22 cellular contexts compared by ENCODE assay signal in the genomic region with DNA sequence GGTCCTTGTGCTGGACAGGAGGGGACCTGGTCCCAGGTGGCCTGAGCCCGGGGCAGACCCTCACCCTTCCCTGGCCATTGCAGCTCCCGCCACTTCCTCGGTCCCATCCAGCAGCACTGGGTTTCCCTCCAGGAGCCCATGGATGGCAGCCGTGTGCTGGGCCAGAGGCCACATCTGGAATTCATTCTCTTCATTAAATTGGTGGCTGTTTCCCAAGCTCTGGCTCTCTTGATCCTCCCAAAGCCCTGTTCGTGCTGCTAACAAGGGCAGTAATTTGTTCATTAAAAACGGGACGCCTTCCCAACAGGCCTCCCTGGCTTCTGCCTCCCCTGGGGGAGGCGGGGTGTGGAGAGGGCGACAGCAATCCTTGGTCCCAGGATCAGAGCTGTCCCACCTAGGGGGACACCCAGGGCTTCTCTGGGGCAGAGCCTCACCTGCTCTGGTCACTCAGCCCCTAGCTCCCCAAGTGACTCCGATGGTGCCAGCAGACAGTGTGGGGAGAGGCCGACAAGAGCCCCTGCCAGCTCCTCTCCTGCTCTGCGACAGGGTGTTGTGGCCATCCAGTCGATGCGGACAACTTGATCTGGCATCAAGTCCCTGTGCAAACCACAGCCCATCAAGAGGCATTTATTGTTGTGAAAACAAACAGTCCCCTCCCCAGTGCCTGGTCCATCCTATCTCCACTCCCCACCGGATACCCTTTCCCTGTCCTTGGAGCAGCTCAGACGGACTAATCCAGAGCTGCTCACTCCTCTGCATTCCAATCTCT. TPM values are rescaled to one million over a fixed set of nuclear protein-coding genes. Genes with fewer than 3 reads are reported as not detected.
A peak's percentile ranks its signal among the peaks of the same experiment; 100 is the strongest.
DNase-seq lines count a peak whose midpoint lies in the region; ATAC-seq and TF ChIP-seq lines count a peak whose summit lies in the region.
"Had no signal": no experiment of that assay in that cellular context is flagged by ENCODE, and none has a peak within 500 bp of the region (broad histone marks: within the 10 kb centered on the region; RNA-seq: fewer than 3 reads in every experiment).

No MANE protein-coding gene starts in this region.

- no peaks in the 10 kb centered on the region for H3K9me3 ChIP-seq in right atrium auricular region
- H3K9me3 ChIP-seq: breast epithelium, Caco-2, esophagus squamous epithelium, upper lobe of right lung had no signal

- H3K4me3 ChIP-seq in right atrium auricular region = no peak overlapping the region
- H3K4me3 ChIP-seq: breast epithelium, esophagus squamous epithelium, SJSA1, spleen, upper lobe of right lung had no signal

- H3K27ac Mint-ChIP-seq in type B pancreatic cell = peak overlapping the region; percentile 41
- H3K27ac Mint-ChIP-seq: activated CD4-positive, alpha-beta T cell treated with anti-CD3 and anti-CD28 coated beads, Interleukin-2, amount 10 ng/mL, durations not matched to agents 7 days and 5 days; activated naive CD8-positive, alpha-beta T cell had no signal

- DNase-seq in Right ventricle myocardium inferior (ENCODE audit: missing footprints) = peak; percentile 21
- DNase-seq in right atrium auricular region (ENCODE audit: low spot score) = no peak
- peak; percentile 87 for DNase-seq in SK-N-DZ (ENCODE audit: low spot score)
- peak; percentile 77 for DNase-seq in islet precursor cell
- DNase-seq in type B pancreatic cell (ENCODE audit: extremely low spot score, unreplicated experiment) = no peak
- no peak for DNase-seq in left colon
- DNase-seq in head of caudate nucleus = no peak
- DNase-seq in activated CD4-positive, CD25-positive, alpha-beta regulatory T cell treated with anti-CD3 and anti-CD28 coated beads, Interleukin-2, amount 50 U/mL, for 72 hours = no peak
- DNase-seq: activated CD4-positive, alpha-beta T cell treated with anti-CD3 and anti-CD28 coated beads, Interleukin-2, amount 10 ng/mL, durations not matched to agents 7 days and 5 days; Caco-2; esophagus squamous epithelium; GF-D8; H7; NCI-H1417 treated with DMSO at 0.1 percent for 48 hours; spleen; T1000; upper lobe of right lung had no signal

- TF ChIP-seq CTCF in right atrium auricular region (IDR thresholded peaks at IDR 0.05) (no peak), type B pancreatic cell (conservative IDR thresholded peaks at IDR 0.05) (no peak)

- H3K27me3 ChIP-seq in right atrium auricular region = no peaks in the 10 kb centered on the region
- H3K27me3 ChIP-seq: esophagus squamous epithelium, spleen, upper lobe of right lung had no signal

- H3K4me1 Mint-ChIP-seq in type B pancreatic cell (ENCODE audit: unreplicated experiment) = peaks cover 29% of the 10 kb centered on the region

- H3K4me3 Mint-ChIP-seq in type B pancreatic cell = peak overlapping the region; percentile 34
- H3K4me3 Mint-ChIP-seq: activated CD4-positive, alpha-beta T cell treated with anti-CD3 and anti-CD28 coated beads, Interleukin-2, amount 10 ng/mL, durations not matched to agents 7 days and 5 days; activated naive CD8-positive, alpha-beta T cell had no signal

- no peaks in the 10 kb centered on the region for H3K36me3 ChIP-seq in right atrium auricular region
- H3K36me3 ChIP-seq: breast epithelium, esophagus squamous epithelium, SJSA1, spleen, upper lobe of right lung had no signal

- no peaks in the 10 kb centered on the region for H3K27me3 Mint-ChIP-seq in type B pancreatic cell
- H3K27me3 Mint-ChIP-seq: activated CD4-positive, alpha-beta T cell treated with anti-CD3 and anti-CD28 coated beads, Interleukin-2, amount 10 ng/mL, durations not matched to agents 7 days and 5 days; activated naive CD8-positive, alpha-beta T cell had no signal

- no peaks in the 10 kb centered on the region for H3K9me3 Mint-ChIP-seq in type B pancreatic cell
- H3K9me3 Mint-ChIP-seq: activated CD4-positive, alpha-beta T cell treated with anti-CD3 and anti-CD28 coated beads, Interleukin-2, amount 10 ng/mL, durations not matched to agents 7 days and 5 days had no signal

- intact Hi-C loops in Right ventricle myocardium inferior (cut with DNase I) = no loop called here
- intact Hi-C loops in left colon (cut with DNase I, micrococcal nuclease) = no loop called here
- intact Hi-C loops in head of caudate nucleus (cut with DNase I) = no loop called here

- no peak overlapping the region for H3K27ac ChIP-seq in right atrium auricular region
- H3K27ac ChIP-seq: breast epithelium, esophagus squamous epithelium, SJSA1, upper lobe of right lung had no signal

- peaks cover 0 to 5% of the 10 kb centered on the region in 2 donors for H3K4me1 ChIP-seq in right atrium auricular region
- H3K4me1 ChIP-seq: breast epithelium, Caco-2, SJSA1, upper lobe of right lung had no signal

- ATAC-seq in Right ventricle myocardium inferior = no peak
- ATAC-seq in left colon = no peak
- ATAC-seq: left lobe of liver, upper lobe of right lung had no signal

- H3K36me3 Mint-ChIP-seq in type B pancreatic cell = no peaks in the 10 kb centered on the region

RNA-seq across cellular contexts. Expression of a gene that starts 44.0 kb away (rescaled TPM):
- total RNA-seq in Right ventricle myocardium inferior (1.6 TPM), right atrium auricular region (1 to 10 TPM; 1.5 to 5.6 TPM), type B pancreatic cell (ENCODE audit: low replicate concordance) (4.6 and 47.3 TPM in 2 replicates), left colon (1 to 10 TPM in 1 of 2 donors, under 1 TPM in 1; 0.82 to 1.8 TPM)
- polyA plus RNA-seq in SK-N-DZ (2014; cell fraction: cytosol; rRNA removed) = 1.7 and 2.4 TPM in 2 replicates
- polyA plus RNA-seq in SK-N-DZ (2014; cell fraction: nucleus; rRNA removed) = 0.85 and 1.3 TPM in 2 replicates
- total RNA-seq: LHCN-M2 had no signal

Comparison
In these comparisons a context has a peak if more than half of its experiments do, and no peak if none do; other contexts are left out.
1. DNase-seq: peak in Right ventricle myocardium inferior (single experiment), SK-N-DZ (single experiment) and islet precursor cell (single experiment); none in right atrium auricular region (single experiment), type B pancreatic cell (single experiment), left colon (0 of 2), head of caudate nucleus (0 of 42) and activated CD4-positive, CD25-positive, alpha-beta regulatory T cell treated with anti-CD3 and anti-CD28 coated beads, Interleukin-2, amount 50 U/mL, for 72 hours (single experiment).